2 cellular contexts compared by ENCODE assay signal in the genomic region with DNA sequence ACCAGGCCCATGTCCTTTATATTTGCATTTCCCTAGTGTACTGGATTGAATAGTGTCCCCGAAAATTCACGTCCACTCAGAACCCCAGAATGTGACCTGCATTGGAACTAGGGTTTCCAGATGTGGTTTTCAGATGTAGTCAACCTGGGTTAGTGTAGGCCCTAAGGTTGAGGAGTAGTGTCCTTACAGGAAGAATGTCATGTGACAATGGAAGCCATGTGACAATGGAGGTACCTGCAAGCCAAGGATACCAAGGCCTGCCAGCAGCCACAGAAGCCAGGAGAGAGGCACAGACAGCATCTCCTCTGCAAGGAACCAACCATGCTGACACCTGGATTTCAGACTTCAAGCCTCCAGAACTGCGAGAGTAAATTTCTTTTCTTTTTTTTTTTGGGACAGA.
TF ChIP-seq lines count a peak whose summit lies in the region.

No MANE protein-coding gene starts in this region.

TF ChIP-seq in WTC11, 78 proteins besides CTCF, POLR2A, EP300 and RAD21:
- TF ChIP-seq, protein P1, sequence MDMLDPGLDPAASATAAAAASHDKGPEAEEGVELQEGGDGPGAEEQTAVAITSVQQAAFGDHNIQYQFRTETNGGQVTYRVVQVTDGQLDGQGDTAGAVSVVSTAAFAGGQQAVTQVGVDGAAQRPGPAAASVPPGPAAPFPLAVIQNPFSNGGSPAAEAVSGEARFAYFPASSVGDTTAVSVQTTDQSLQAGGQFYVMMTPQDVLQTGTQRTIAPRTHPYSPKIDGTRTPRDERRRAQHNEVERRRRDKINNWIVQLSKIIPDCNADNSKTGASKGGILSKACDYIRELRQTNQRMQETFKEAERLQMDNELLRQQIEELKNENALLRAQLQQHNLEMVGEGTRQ (CRISPR knock-in tag; IDR thresholded peaks at IDR 0.05): peak; percentile 43; the same call in 1 of the 2 replicates
- no peak for TF ChIP-seq OVOL2 (CRISPR knock-in tag; IDR thresholded peaks at IDR 0.05; ENCODE audit: borderline replicate concordance)

TF ChIP-seq in H1, 55 proteins besides CTCF, POLR2A, EP300 and RAD21:
- no peak for TF ChIP-seq ZNF274 (IDR thresholded peaks at IDR 0.05; ENCODE audit: borderline replicate concordance, extremely low read depth, low read length)
- TF ChIP-seq GABPA (IDR thresholded peaks at IDR 0.05; ENCODE audit: borderline replicate concordance, insufficient read depth, low read length): no peak
- no peak for TF ChIP-seq SP4 (IDR thresholded peaks at IDR 0.05; ENCODE audit: low read length)
- no peak for TF ChIP-seq CTBP2 (IDR thresholded peaks at IDR 0.05; ENCODE audit: borderline replicate concordance, insufficient read depth, insufficient read length, low read length)
- no peak for TF ChIP-seq POLR2AphosphoS5 (IDR thresholded peaks at IDR 0.05; ENCODE audit: low read depth, low read length)
- no peak for TF ChIP-seq KDM1A (IDR thresholded peaks at IDR 0.05; ENCODE audit: borderline replicate concordance, low read length)
- TF ChIP-seq FOSL1 (IDR thresholded peaks at IDR 0.05; ENCODE audit: insufficient read depth, low read depth, low read length): no peak
- no peak for TF ChIP-seq HDAC2 (IDR thresholded peaks at IDR 0.05; ENCODE audit: borderline replicate concordance in 1 of 2, low read depth in 2 of 2, low read length in 2 of 2)
- TF ChIP-seq TAF1 (IDR thresholded peaks at IDR 0.05; ENCODE audit: low read depth, low read length): no peak
- TF ChIP-seq, protein P2, sequence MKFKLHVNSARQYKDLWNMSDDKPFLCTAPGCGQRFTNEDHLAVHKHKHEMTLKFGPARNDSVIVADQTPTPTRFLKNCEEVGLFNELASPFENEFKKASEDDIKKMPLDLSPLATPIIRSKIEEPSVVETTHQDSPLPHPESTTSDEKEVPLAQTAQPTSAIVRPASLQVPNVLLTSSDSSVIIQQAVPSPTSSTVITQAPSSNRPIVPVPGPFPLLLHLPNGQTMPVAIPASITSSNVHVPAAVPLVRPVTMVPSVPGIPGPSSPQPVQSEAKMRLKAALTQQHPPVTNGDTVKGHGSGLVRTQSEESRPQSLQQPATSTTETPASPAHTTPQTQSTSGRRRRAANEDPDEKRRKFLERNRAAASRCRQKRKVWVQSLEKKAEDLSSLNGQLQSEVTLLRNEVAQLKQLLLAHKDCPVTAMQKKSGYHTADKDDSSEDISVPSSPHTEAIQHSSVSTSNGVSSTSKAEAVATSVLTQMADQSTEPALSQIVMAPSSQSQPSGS (IDR thresholded peaks at IDR 0.05; ENCODE audit: low read length): no peak
- TF ChIP-seq, protein P3, sequence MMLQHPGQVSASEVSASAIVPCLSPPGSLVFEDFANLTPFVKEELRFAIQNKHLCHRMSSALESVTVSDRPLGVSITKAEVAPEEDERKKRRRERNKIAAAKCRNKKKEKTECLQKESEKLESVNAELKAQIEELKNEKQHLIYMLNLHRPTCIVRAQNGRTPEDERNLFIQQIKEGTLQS (IDR thresholded peaks at IDR 0.05; ENCODE audit: insufficient read depth, low read depth, low read length): no peak
- TF ChIP-seq SAP30 (IDR thresholded peaks at IDR 0.05; ENCODE audit: insufficient read depth, insufficient replicate concordance, low read length): no peak
- no peak for TF ChIP-seq CBX8 (IDR thresholded peaks at IDR 0.05; ENCODE audit: borderline replicate concordance, low read depth, low read length)
- TF ChIP-seq RFX5 (IDR thresholded peaks at IDR 0.05; ENCODE audit: borderline replicate concordance, low read depth, low read length): no peak
- TF ChIP-seq TAF7 (optimal IDR thresholded peaks at IDR 0.05; ENCODE audit: borderline replicate concordance, low read depth, low read length): no peak
- no peak for TF ChIP-seq POU5F1 (IDR thresholded peaks at IDR 0.05; ENCODE audit: low read depth, low read length)
